In the genomic region with DNA sequence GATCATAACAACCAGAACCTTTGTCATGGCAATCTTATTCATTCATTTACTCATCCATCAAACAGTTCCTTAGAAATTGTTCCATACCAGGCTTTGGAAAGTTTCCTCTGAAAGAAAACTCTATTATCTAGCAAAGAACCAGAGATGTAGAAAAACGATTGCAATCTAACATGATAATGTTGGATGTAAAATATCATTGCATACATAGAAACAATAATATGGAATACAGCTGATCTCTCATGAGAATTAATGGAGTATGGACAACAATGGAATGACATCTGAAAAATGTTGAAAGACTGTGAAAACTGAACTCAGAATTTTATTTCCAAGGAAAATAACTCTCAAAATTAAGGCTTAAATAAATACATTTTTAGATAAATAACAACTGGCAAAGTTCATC, we compare ENCODE assay signal across 25 cellular contexts.
DNase-seq lines count a peak whose midpoint lies in the region; ATAC-seq, FAIRE-seq and TF ChIP-seq lines count a peak whose summit lies in the region.
"Had no signal": no experiment of that assay in that cellular context is flagged by ENCODE, and none has a peak within 500 bp of the region (broad histone marks: within the 10 kb centered on the region; RNA-seq: fewer than 3 reads in every experiment).

No MANE protein-coding gene starts in this region.

- no peak for FAIRE-seq in HepG2 (lab: Jason Lieb, UNC)
- FAIRE-seq: GM12891, H54 had no signal

- in situ Hi-C loops in HepG2 (cut with HindIII; ENCODE audit: extremely low pct_ligation_motif_present, low pct_unique_long_range_greater_than_20kb), result no loop called here

- TF ChIP-seq EP300 in HepG2 (IDR thresholded peaks at IDR 0.05; ENCODE audit: low read depth in 2 of 2, low read length in 2 of 2) (no peak), HepG2 (CRISPR knock-in tag; IDR thresholded peaks at IDR 0.05; ENCODE audit: borderline replicate concordance) (no peak)

- intact Hi-C loops in HepG2 (cut with micrococcal nuclease; ENCODE audit: unreplicated experiment) (no loop called here), right lobe of liver (cut with DNase I) (no loop called here)

- peaks cover 19% of the 10 kb centered on the region for H3K9me3 Mint-ChIP-seq in WTC11
- H3K9me3 Mint-ChIP-seq in stimulated activated naive CD8-positive, alpha-beta T cell treated with anti-CD3 and anti-CD28 coated beads, Interleukin-15, amount 100 ng/mL, for 72 hours, result peaks cover under 1 to 20% of the 10 kb centered on the region in 2 donors

- H3K27ac Mint-ChIP-seq in WTC11, result no peak overlapping the region
- no peak overlapping the region for H3K27ac Mint-ChIP-seq in stimulated activated naive CD8-positive, alpha-beta T cell treated with anti-CD3 and anti-CD28 coated beads, Interleukin-15, amount 100 ng/mL, for 72 hours
- H3K27ac Mint-ChIP-seq: CD4-positive, CD25-positive, alpha-beta regulatory T cell; T-helper 17 cell had no signal

- no peak overlapping the region for H2AFZ ChIP-seq in HepG2 (ENCODE audit: low read length)

- DNase-seq in DMS 273 (lab: John Stamatoyannopoulos, UW; ENCODE audit: unreplicated experiment) (peak; percentile 19), DMS 273 treated with DMSO at 0.1 percent for 48 hours (lab: John Stamatoyannopoulos, UW) (no peak), HepG2 (ENCODE audit: low spot score) (no peak), right lobe of liver (no peak), WTC11 (ENCODE audit: low spot score) (no peak), NCI-H345 (lab: John Stamatoyannopoulos, UW) (no peak)
- DNase-seq in stimulated activated naive CD8-positive, alpha-beta T cell treated with anti-CD3 and anti-CD28 coated beads, Interleukin-15, amount 100 ng/mL, for 72 hours, result no peak
- DNase-seq: CD4-positive, CD25-positive, alpha-beta regulatory T cell; EL; GF-D8; IMR-90; KG1; NCI-H1048; NCI-H1436; NCI-H2029; NCI-H2227 treated with DMSO at 0.1 percent for 48 hours; NCI-H510A treated with DMSO at 0.1 percent for 48 hours; SIG-M5; SK-N-SH; T-helper 17 cell had no signal

- H3K9me3 ChIP-seq in HepG2 (ENCODE audit: low read length), result peaks cover 5% of the 10 kb centered on the region; the same call in 1 of the 2 replicates
- no peaks in the 10 kb centered on the region for H3K9me3 ChIP-seq in right lobe of liver
- H3K9me3 ChIP-seq: BLaER1 had no signal

- H3K36me3 ChIP-seq in HepG2 (replicated peaks in 1 of 2; ENCODE audit: control insufficient read depth in 1 of 2, insufficient read depth in 2 of 2, low read length in 2 of 2), result no peaks in the 10 kb centered on the region
- no peaks in the 10 kb centered on the region for H3K36me3 ChIP-seq in right lobe of liver
- H3K36me3 ChIP-seq: BLaER1 had no signal

- no peak overlapping the region for H3K9ac ChIP-seq in HepG2 (ENCODE audit: insufficient read depth, low read depth, low read length)
- H3K9ac ChIP-seq: BLaER1, SK-N-SH had no signal

- no peak for TF ChIP-seq CTCF in HepG2 (CRISPR knock-in tag; IDR thresholded peaks at IDR 0.05)
- no peak for TF ChIP-seq CTCF in right lobe of liver (IDR thresholded peaks at IDR 0.05)
- TF ChIP-seq CTCF in WTC11 (IDR thresholded peaks at IDR 0.05), result no peak

- H3K27ac ChIP-seq in HepG2 (ENCODE audit: extremely low read length, insufficient read depth, low read length), result no peak overlapping the region
- no peak overlapping the region for H3K27ac ChIP-seq in right lobe of liver
- H3K27ac ChIP-seq: 22Rv1, BLaER1 had no signal

- ATAC-seq in HepG2 (no peak), right lobe of liver (no peak), WTC11 (no peak), HG03521 (IDR thresholded peaks at IDR 0.05; ENCODE audit: unreplicated experiment) (no peak)
- ATAC-seq in stimulated activated naive CD8-positive, alpha-beta T cell treated with anti-CD3 and anti-CD28 coated beads, Interleukin-15, amount 100 ng/mL, for 72 hours, result no peak
- ATAC-seq: T-helper 17 cell had no signal

- H3K27me3 Mint-ChIP-seq in WTC11 (ENCODE audit: low read depth), result no peaks in the 10 kb centered on the region
- H3K27me3 Mint-ChIP-seq in stimulated activated naive CD8-positive, alpha-beta T cell treated with anti-CD3 and anti-CD28 coated beads, Interleukin-15, amount 100 ng/mL, for 72 hours, result no peaks in the 10 kb centered on the region
- H3K27me3 Mint-ChIP-seq: CD4-positive, CD25-positive, alpha-beta regulatory T cell; T-helper 17 cell had no signal

- BruUV-seq in HepG2 (replicated peaks; lab: Mats Ljungman, UMichigan), result no TSS peak

- CTCF ChIA-PET in HepG2 (lab: Yijun Ruan, JAX; ENCODE audit: low intra/inter-chr PET ratio, low total read pairs) (no interaction called here), WTC11 (lab: Charles Lee) (no interaction called here)

- no peaks in the 10 kb centered on the region for H3K79me2 ChIP-seq in HepG2 (ENCODE audit: insufficient read depth, low read length)

- H3K4me2 ChIP-seq in HepG2 (ENCODE audit: low read depth, low read length), result no peak overlapping the region
- H3K4me2 ChIP-seq: BLaER1, SK-N-SH had no signal

- H3K27me3 ChIP-seq in HepG2 (ENCODE audit: control insufficient read depth in 1 of 2, insufficient read depth in 2 of 2, low read length in 2 of 2) (no peaks in the 10 kb centered on the region), right lobe of liver (no peaks in the 10 kb centered on the region)
- H3K27me3 ChIP-seq: BLaER1 had no signal

- TF ChIP-seq POLR2A in HepG2 (IDR thresholded peaks at IDR 0.05; ENCODE audit: insufficient read depth in 1 of 2, low read depth in 2 of 2, low read length in 2 of 2), result no peak
- TF ChIP-seq POLR2A in right lobe of liver (IDR thresholded peaks at IDR 0.05), result no peak

- no peak overlapping the region for H3K4me3 ChIP-seq in HepG2 (replicated peaks in 1 of 3; ENCODE audit: insufficient read depth in 1 of 3, low read depth in 2 of 3, low read length in 3 of 3)
- H3K4me3 ChIP-seq in right lobe of liver, result no peak overlapping the region
- H3K4me3 ChIP-seq: BLaER1 had no signal

- no peak for TF ChIP-seq RAD21 in HepG2 (CRISPR knock-in tag; IDR thresholded peaks at IDR 0.05)

- no peak overlapping the region for H3K4me3 Mint-ChIP-seq in WTC11
- H3K4me3 Mint-ChIP-seq in stimulated activated naive CD8-positive, alpha-beta T cell treated with anti-CD3 and anti-CD28 coated beads, Interleukin-15, amount 100 ng/mL, for 72 hours, result no peak overlapping the region
- H3K4me3 Mint-ChIP-seq: CD4-positive, CD25-positive, alpha-beta regulatory T cell; T-helper 17 cell had no signal

- peaks cover 8% of the 10 kb centered on the region for H3K36me3 Mint-ChIP-seq in WTC11
- H3K36me3 Mint-ChIP-seq: CD4-positive, CD25-positive, alpha-beta regulatory T cell had no signal

- H4K20me1 ChIP-seq in HepG2 (ENCODE audit: insufficient read depth, low read length), result no peaks in the 10 kb centered on the region
- H4K20me1 ChIP-seq: BLaER1 had no signal

- H3K4me1 ChIP-seq in HepG2 (ENCODE audit: insufficient read depth, low read length), result no peaks in the 10 kb centered on the region
- no peaks in the 10 kb centered on the region for H3K4me1 ChIP-seq in right lobe of liver

- H3K4me1 Mint-ChIP-seq in WTC11, result peaks cover 9% of the 10 kb centered on the region; the same call in 1 of the 2 replicates
- H3K4me1 Mint-ChIP-seq in stimulated activated naive CD8-positive, alpha-beta T cell treated with anti-CD3 and anti-CD28 coated beads, Interleukin-15, amount 100 ng/mL, for 72 hours, result no peaks in the 10 kb centered on the region
- H3K4me1 Mint-ChIP-seq: CD4-positive, CD25-positive, alpha-beta regulatory T cell; T-helper 17 cell had no signal

- 5% methylated on average over 1 of the region's 1 CpG for WGBS in HepG2 (ENCODE audit: low lambda C conversion rate)
- WGBS in right lobe of liver (ENCODE audit: insufficient coverage, low coverage, low lambda C conversion rate, missing lambda C conversion rate), result 23% methylated on average over 1 of the region's 1 CpG

- POLR2A ChIA-PET in HepG2 (lab: Yijun Ruan, JAX) (no interaction called here), WTC11 (lab: Charles Lee) (no interaction called here)

TF ChIP-seq in HepG2, 621 proteins besides CTCF, POLR2A, EP300 and RAD21:
- TF ChIP-seq ZNF317 (CRISPR knock-in tag; IDR thresholded peaks at IDR 0.05) (peak; percentile 95), HNRNPUL1 (IDR thresholded peaks at IDR 0.05; ENCODE audit: low read depth, low read length) (no peak)
TF ChIP-seq in HepG2: peak in this region for 1.

TF ChIP-seq in WTC11, 78 proteins besides CTCF, POLR2A, EP300 and RAD21 (continues in another document):
- TF ChIP-seq, protein P1, sequence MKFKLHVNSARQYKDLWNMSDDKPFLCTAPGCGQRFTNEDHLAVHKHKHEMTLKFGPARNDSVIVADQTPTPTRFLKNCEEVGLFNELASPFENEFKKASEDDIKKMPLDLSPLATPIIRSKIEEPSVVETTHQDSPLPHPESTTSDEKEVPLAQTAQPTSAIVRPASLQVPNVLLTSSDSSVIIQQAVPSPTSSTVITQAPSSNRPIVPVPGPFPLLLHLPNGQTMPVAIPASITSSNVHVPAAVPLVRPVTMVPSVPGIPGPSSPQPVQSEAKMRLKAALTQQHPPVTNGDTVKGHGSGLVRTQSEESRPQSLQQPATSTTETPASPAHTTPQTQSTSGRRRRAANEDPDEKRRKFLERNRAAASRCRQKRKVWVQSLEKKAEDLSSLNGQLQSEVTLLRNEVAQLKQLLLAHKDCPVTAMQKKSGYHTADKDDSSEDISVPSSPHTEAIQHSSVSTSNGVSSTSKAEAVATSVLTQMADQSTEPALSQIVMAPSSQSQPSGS (CRISPR knock-in tag; IDR thresholded peaks at IDR 0.05; ENCODE audit: borderline replicate concordance, low read depth), result no peak
- TF ChIP-seq, protein P2, sequence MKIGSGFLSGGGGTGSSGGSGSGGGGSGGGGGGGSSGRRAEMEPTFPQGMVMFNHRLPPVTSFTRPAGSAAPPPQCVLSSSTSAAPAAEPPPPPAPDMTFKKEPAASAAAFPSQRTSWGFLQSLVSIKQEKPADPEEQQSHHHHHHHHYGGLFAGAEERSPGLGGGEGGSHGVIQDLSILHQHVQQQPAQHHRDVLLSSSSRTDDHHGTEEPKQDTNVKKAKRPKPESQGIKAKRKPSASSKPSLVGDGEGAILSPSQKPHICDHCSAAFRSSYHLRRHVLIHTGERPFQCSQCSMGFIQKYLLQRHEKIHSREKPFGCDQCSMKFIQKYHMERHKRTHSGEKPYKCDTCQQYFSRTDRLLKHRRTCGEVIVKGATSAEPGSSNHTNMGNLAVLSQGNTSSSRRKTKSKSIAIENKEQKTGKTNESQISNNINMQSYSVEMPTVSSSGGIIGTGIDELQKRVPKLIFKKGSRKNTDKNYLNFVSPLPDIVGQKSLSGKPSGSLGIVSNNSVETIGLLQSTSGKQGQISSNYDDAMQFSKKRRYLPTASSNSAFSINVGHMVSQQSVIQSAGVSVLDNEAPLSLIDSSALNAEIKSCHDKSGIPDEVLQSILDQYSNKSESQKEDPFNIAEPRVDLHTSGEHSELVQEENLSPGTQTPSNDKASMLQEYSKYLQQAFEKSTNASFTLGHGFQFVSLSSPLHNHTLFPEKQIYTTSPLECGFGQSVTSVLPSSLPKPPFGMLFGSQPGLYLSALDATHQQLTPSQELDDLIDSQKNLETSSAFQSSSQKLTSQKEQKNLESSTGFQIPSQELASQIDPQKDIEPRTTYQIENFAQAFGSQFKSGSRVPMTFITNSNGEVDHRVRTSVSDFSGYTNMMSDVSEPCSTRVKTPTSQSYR (CRISPR knock-in tag; IDR thresholded peaks at IDR 0.05), result no peak
- TF ChIP-seq ZNF317 (CRISPR knock-in tag; IDR thresholded peaks at IDR 0.05; ENCODE audit: borderline replicate concordance, low read depth), result peak; percentile 94
- TF ChIP-seq JAZF1 (CRISPR knock-in tag; IDR thresholded peaks at IDR 0.05), result no peak
